ENCODE assay signal across 8 cellular contexts in the genomic region with DNA sequence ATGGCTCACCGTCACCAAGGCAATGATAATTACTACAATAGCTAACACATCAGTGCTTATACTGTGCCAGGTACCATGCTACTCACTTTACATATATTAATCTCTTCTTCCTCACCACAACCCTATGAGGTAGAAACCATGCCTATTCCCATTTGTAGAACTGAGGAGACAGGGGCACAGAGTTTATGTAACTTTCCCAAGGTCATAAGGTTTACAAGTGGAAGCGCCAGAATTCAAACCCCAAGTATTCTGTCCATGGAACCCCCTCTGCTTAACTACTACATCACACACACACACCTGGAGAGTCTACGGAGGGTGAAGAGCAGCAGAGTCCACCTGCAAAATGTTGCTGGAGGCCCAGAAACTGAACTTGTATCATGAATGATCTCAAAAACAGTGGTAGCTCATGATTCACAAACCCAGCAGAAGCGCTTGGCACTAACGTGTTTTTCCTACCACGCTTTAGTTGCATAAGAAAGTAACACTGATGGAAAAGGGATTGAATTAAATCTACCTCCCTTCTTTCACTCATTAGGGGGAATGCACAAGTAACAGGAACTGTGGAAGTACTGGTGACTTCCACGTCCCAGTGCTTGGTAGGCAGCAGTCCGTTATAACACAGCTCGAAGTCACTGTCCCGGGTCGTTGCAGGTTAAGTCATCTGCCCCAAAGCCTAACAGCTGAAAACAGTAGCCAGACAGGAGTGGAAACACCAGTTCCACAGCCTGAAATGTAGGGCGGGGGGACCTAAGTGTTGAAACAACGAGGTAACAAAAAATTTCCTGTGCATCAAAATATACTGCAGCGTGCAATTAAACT. TPM values are rescaled to one million over a fixed set of nuclear protein-coding genes. Genes with fewer than 3 reads are reported as not detected.
DNase-seq lines count a peak whose midpoint lies in the region; ATAC-seq, FAIRE-seq and TF ChIP-seq lines count a peak whose summit lies in the region.

No MANE protein-coding gene starts in this region.

- H3K4me2 ChIP-seq in K562 (ENCODE audit: insufficient read depth, low read length) (no peak overlapping the region), mesendoderm (ENCODE audit: low read length) (peak overlapping the region; percentile 0)

- no peak for TF ChIP-seq POLR2A in K562 (conservative IDR thresholded peaks at IDR 0.05)

- H3K4me3 ChIP-seq in HUES64 (ENCODE audit: low read length), result peak overlapping the region; percentile 34
- no peak overlapping the region for H3K4me3 ChIP-seq in K562
- no peak overlapping the region for H3K4me3 ChIP-seq in mesendoderm (ENCODE audit: low read length)

- TF ChIP-seq EP300 in K562 (IDR thresholded peaks at IDR 0.05; ENCODE audit: low read length), result no peak

- no peak overlapping the region for H2BK15ac ChIP-seq in mesendoderm (replicated peaks; ENCODE audit: low read depth)

- H3K23ac ChIP-seq in mesendoderm (ENCODE audit: low read length), result no peak overlapping the region

- H3K27me3 ChIP-seq in HUES64 (ENCODE audit: insufficient read depth, low read length) (peaks cover 32% of the 10 kb centered on the region), K562 (ENCODE audit: control insufficient read depth in 2 of 2, insufficient read depth in 2 of 2, low read length in 2 of 2) (peaks cover 0 to 7% of the 10 kb centered on the region in 2 experiments; a peak in 4 of 5 replicates), mesendoderm (ENCODE audit: insufficient read depth, low read length, poor library complexity) (no peaks in the 10 kb centered on the region)

- TF ChIP-seq RAD21 in K562 (CRISPR knock-in tag; conservative IDR thresholded peaks at IDR 0.05 in 1 of 2, IDR thresholded peaks at IDR 0.05 in 1 of 2), result no peak

- H2AFZ ChIP-seq in K562 (ENCODE audit: low read depth, low read length), result no peak overlapping the region

- ATAC-seq in K562, result no peak

- no peak overlapping the region for H3K4ac ChIP-seq in mesendoderm (ENCODE audit: low read depth, low read length)

- POLR2A ChIA-PET in K562 (lab: Yijun Ruan, JAX), result interaction anchor here (1.3 kb wide), 1 partner anchor 18 kb away, joined by 3 read pairs; no protein-coding TSS in a partner anchor

- peaks cover 4% of the 10 kb centered on the region for H3K79me1 ChIP-seq in mesendoderm (ENCODE audit: low read length)

- H3K9ac ChIP-seq in HUES64 (ENCODE audit: low read depth, low read length) (no peak overlapping the region), K562 (ENCODE audit: insufficient read depth in 1 of 2, low read depth in 2 of 2, low read length in 2 of 2) (no peak overlapping the region), mesendoderm (ENCODE audit: low read length) (no peak overlapping the region)

- no peak for TF ChIP-seq CTCF in K562 (IDR thresholded peaks at IDR 0.05 in 2 of 3, conservative IDR thresholded peaks at IDR 0.05 in 1 of 3; ENCODE audit: insufficient read depth in 2 of 3, low read depth in 1 of 3, low read length in 3 of 3)

- CTCF ChIA-PET in K562 (lab: Yijun Ruan, JAX; ENCODE audit: low intra/inter-chr PET ratio), result no interaction called here

- H3K9me3 ChIP-seq in HUES64 (ENCODE audit: insufficient read depth, low read depth, low read length) (no peaks in the 10 kb centered on the region), K562 (replicated peaks; ENCODE audit: control insufficient read depth, insufficient read depth, low read depth, low read length) (no peaks in the 10 kb centered on the region)

- H4K8ac ChIP-seq in mesendoderm (ENCODE audit: low read depth, low read length), result no peak overlapping the region

- DNase-seq in CD1c-positive myeloid dendritic cell (ENCODE audit: extremely low spot score), result peak; percentile 37
- DNase-seq in K562 (ENCODE audit: extremely low read depth in 1 of 4, low spot score in 3 of 4), result no peak
- peak; percentile 36 for DNase-seq in mesendoderm
- DNase-seq in midbrain (lab: John Stamatoyannopoulos, UW), result no peak
- DNase-seq in HPDE6-E6E7 (ENCODE audit: extremely low spot score), result no peak
- no peak for DNase-seq in D341Med (ENCODE audit: low spot score)
- no peak for DNase-seq in NCI-H345 treated with DMSO at 0.1 percent for 48 hours (lab: John Stamatoyannopoulos, UW; ENCODE audit: unreplicated experiment)

- H3K4me1 ChIP-seq in HUES64 (ENCODE audit: insufficient read depth, low read length) (no peaks in the 10 kb centered on the region), K562 (replicated peaks in 1 of 2; ENCODE audit: control insufficient read depth in 2 of 2, insufficient read depth in 2 of 2, low read length in 2 of 2) (peaks cover 3 to 22% of the 10 kb centered on the region in 2 experiments; a peak in 4 of 5 replicates), mesendoderm (ENCODE audit: control insufficient read depth, low read depth, low read length) (peaks cover 1% of the 10 kb centered on the region)

- intact Hi-C loops in K562 (cut with micrococcal nuclease), result no loop called here

- H3K27ac ChIP-seq in HUES64 (ENCODE audit: low read depth, low read length), result no peak overlapping the region
- H3K27ac ChIP-seq in K562 (ENCODE audit: extremely low read depth, low read depth, low read length), result no peak overlapping the region
- no peak overlapping the region for H3K27ac ChIP-seq in mesendoderm (ENCODE audit: low read depth, low read length)

- H3K18ac ChIP-seq in mesendoderm (ENCODE audit: low read length), result no peak overlapping the region

- no peak overlapping the region for H4K5ac ChIP-seq in mesendoderm (ENCODE audit: low read length)

- H2AK5ac ChIP-seq in mesendoderm (ENCODE audit: low read length), result no peak overlapping the region

- FAIRE-seq in K562 (lab: Jason Lieb, UNC), result no peak

- H3K79me2 ChIP-seq in K562 (ENCODE audit: control insufficient read depth, insufficient read depth, low read length) (no peaks in the 10 kb centered on the region), mesendoderm (ENCODE audit: control insufficient read depth, insufficient read depth, low read length) (peaks cover 15% of the 10 kb centered on the region)

- 86% methylated on average over 14 of the region's 14 CpGs for WGBS in HUES64
- 55% methylated on average over 14 of the region's 14 CpGs for WGBS in K562 (ENCODE audit: insufficient coverage, low coverage, missing lambda C conversion rate)
- no CpG with 5 or more reads among the region's 14 CpGs for WGBS in mesendoderm (ENCODE audit: extremely low coverage, insufficient coverage, low lambda C conversion rate)

- H4K20me1 ChIP-seq in K562 (replicated peaks; ENCODE audit: control insufficient read depth, insufficient read depth, low read length), result no peaks in the 10 kb centered on the region

- no peak overlapping the region for H2BK5ac ChIP-seq in mesendoderm (ENCODE audit: low read length)

- no TSS peak for BruUV-seq in K562 (replicated peaks; lab: Mats Ljungman, UMichigan)

- no peaks in the 10 kb centered on the region for H3K9me1 ChIP-seq in K562 (ENCODE audit: control insufficient read depth, insufficient read depth, low read length)

- in situ Hi-C loops in K562 (cut with MboI), result no loop called here

- H3K36me3 ChIP-seq in HUES64 (ENCODE audit: insufficient read depth, low read length) (no peaks in the 10 kb centered on the region), K562 (ENCODE audit: control insufficient read depth, insufficient read depth, low read length) (no peaks in the 10 kb centered on the region), mesendoderm (ENCODE audit: control insufficient read depth, insufficient read depth, low read length) (no peaks in the 10 kb centered on the region)

- H3K56ac ChIP-seq in mesendoderm (ENCODE audit: low read length), result peak overlapping the region; percentile 65

- no peak overlapping the region for H2BK120ac ChIP-seq in mesendoderm (ENCODE audit: low read depth, low read length)

TF ChIP-seq in K562, 482 proteins besides CTCF, POLR2A, EP300 and RAD21:
- 0 out of 2 replicates have a peak, but pooled peaks have one; percentile 17 for TF ChIP-seq E2F3 (CRISPR knock-in tag; IDR thresholded peaks at IDR 0.05)
- TF ChIP-seq E2F1 (CRISPR knock-in tag; IDR thresholded peaks at IDR 0.05), result no peak
TF ChIP-seq in K562: peak in this region for 1.

RNA-seq across cellular contexts. Expression of gene ITPR2, which starts 2.0 kb away (rescaled TPM):
- polyA plus RNA-seq in HUES64 (2013, experiment 1 of 2), result 7.7 TPM
- polyA plus RNA-seq in HUES64 (2013, experiment 2 of 2), result 9.5 TPM
- total RNA-seq in K562 (2011; cell fraction: chromatin; rRNA removed; ENCODE audit: low replicate concordance), result 2.6 and 12.8 TPM in 2 replicates
- 0.67 and 1.8 TPM in 2 replicates for total RNA-seq in K562 (2011; cell fraction: nucleolus; rRNA removed)
- total RNA-seq in K562 (2011; cell fraction: nucleoplasm; rRNA removed), result 2.0 and 4.1 TPM in 2 replicates
- 0.95 and 1.0 TPM in 2 replicates for total RNA-seq in K562 (2014; rRNA removed)
- 2.1 and 2.2 TPM in 2 replicates for total RNA-seq in K562 (2014; rRNA removed; fragmentation: Illumina TruSeq; extraction: Trizol)
- 2.1 and 2.5 TPM in 2 replicates for total RNA-seq in K562 (2015; rRNA removed; fragmentation: Illumina TruSeq; extraction: Trizol)
- total RNA-seq in K562 (2021), result 2.9 and 3.3 TPM in 2 replicates
- polyA plus RNA-seq in K562 (2011; rRNA removed), result 0.99 and 1.1 TPM in 2 replicates
- 0.24 and 0.93 TPM in 2 replicates for polyA plus RNA-seq in K562 (2011; cell fraction: cytosol; rRNA removed)
- 1.0 and 1.7 TPM in 2 replicates for polyA plus RNA-seq in K562 (2011; cell fraction: nucleus; rRNA removed)
- 0.73 and 1.5 TPM in 2 replicates for polyA plus RNA-seq in K562 (2012)
- polyA plus RNA-seq in K562 (2014; fragmentation: Illumina TruSeq; extraction: Trizol), result 0.88 and 0.96 TPM in 2 replicates
- under 1 TPM; 0.21 to 0.44 TPM for polyA plus RNA-seq in K562 (2014; fragmentation: Nextera tagmentation; extraction: Ambion mirVana)
- polyA plus RNA-seq in K562 (2014; rRNA removed), result 0.49 and 0.74 TPM in 2 replicates
- polyA minus RNA-seq in K562 (2011; rRNA and poly(A)+ RNA removed), result 3.8 and 5.3 TPM in 2 replicates
- 0.95 and 1.0 TPM in 2 replicates for polyA minus RNA-seq in K562 (2011; cell fraction: cytosol; rRNA and poly(A)+ RNA removed)
- polyA minus RNA-seq in K562 (2011; cell fraction: nucleus; rRNA and poly(A)+ RNA removed), result 2.7 and 4.4 TPM in 2 replicates
- 4.6 TPM for polyA plus RNA-seq in mesendoderm (2013, experiment 1 of 2)
- polyA plus RNA-seq in mesendoderm (2013, experiment 2 of 2), result 4.7 TPM

Comparison
In these comparisons a context has a peak if more than half of its experiments do, and no peak if none do; other contexts are left out.
1. DNase-seq: peak in CD1c-positive myeloid dendritic cell (single experiment) and mesendoderm (single experiment); none in K562 (0 of 4), midbrain (single experiment), HPDE6-E6E7 (single experiment), D341Med (single experiment) and NCI-H345 treated with DMSO at 0.1 percent for 48 hours (single experiment).